23 cellular contexts compared by ENCODE assay signal in the genomic region with DNA sequence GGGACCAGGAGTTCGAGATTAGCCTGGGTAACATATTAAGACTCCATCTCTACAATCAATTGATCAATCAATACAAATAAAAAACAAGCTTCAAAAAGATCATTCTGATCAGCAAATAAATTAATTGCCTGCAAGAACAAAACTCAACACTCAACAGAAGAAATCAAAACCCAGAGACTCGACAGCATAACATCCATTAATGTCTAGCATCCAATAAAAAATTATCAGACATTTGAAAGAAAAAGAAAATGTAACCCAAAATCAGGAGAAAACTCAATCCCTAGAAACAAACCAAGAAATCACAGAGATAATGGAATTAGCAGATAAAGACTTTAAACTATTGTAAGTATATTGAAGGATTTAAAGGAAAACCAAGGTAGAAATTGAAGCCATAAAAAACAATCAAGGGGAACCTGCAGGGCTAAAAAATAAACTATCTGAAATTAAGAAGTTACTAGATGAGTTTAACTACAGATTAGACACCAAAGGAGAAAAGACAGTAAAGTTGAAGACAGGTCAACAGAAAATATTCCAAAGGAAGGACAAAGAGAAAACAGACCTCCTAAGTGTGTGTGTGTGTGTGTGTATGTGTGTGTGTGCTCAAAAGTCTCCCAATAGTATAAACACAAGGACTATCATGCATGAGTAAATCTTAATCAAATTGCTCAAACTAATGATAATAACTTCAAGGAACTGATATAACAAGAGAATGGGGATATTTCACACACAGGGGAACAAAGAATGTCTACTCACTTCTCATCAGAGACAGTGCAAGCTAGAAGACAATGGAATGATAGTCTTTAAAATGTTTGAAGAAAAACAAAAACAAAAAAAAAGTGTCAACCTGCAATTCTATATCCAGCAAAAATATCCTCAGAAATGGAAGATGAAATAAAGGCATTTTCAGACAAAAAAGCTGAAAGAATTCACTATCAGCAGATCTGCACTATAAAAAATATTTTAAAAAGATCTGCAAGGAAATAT. TPM values are rescaled to one million over a fixed set of nuclear protein-coding genes. Genes with fewer than 3 reads are reported as not detected.
"Had no signal": no experiment of that assay in that cellular context is flagged by ENCODE, and none has a peak within 500 bp of the region (broad histone marks: within the 10 kb centered on the region; RNA-seq: fewer than 3 reads in every experiment).

No MANE protein-coding gene starts in this region.

- H3K27me3 Mint-ChIP-seq: activated CD8-positive, alpha-beta memory T cell treated with anti-CD3 and anti-CD28 coated beads, Interleukin-2, amount 10 ng/mL, durations not matched to agents 7 days and 5 days; activated naive CD8-positive, alpha-beta T cell treated with anti-CD3 and anti-CD28 coated beads for 36 hours; activated T-cell treated with anti-CD3 and anti-CD28 coated beads, Interleukin-2, amount 50 U/mL, for 24 hours had no signal

- H3K27me3 ChIP-seq: brain microvascular endothelial cell had no signal

- H3K27ac Mint-ChIP-seq: activated CD8-positive, alpha-beta memory T cell treated with anti-CD3 and anti-CD28 coated beads, Interleukin-2, amount 10 ng/mL, durations not matched to agents 7 days and 5 days; activated naive CD4-positive, alpha-beta T cell treated with anti-CD3 and anti-CD28 coated beads for 36 hours; activated naive CD8-positive, alpha-beta T cell treated with anti-CD3 and anti-CD28 coated beads for 36 hours; activated T-cell treated with anti-CD3 and anti-CD28 coated beads, Interleukin-2, amount 50 U/mL, for 24 hours; activated T-helper 1 cell treated with anti-CD3 and anti-CD28 coated beads, Interleukin-12 subunit alpha, Interleukin-12 subunit beta, Interleukin-2, Interleukin-4 antibody, amounts not matched to agents 30 ng/mL and 10 ng/mL and 1 ng/mL, durations not matched to agents 14 hours and 24 hours and 36 hours; T-helper 2 cell treated with Interferon-gamma antibody and Interleukin-4, amounts not matched to agents 5 μg/mL and 100 μg/mL, for 36 hours had no signal

- FAIRE-seq: RCC 7860 had no signal

- H3K4me3 Mint-ChIP-seq: activated CD8-positive, alpha-beta memory T cell treated with anti-CD3 and anti-CD28 coated beads, Interleukin-2, amount 10 ng/mL, durations not matched to agents 7 days and 5 days; activated naive CD4-positive, alpha-beta T cell treated with anti-CD3 and anti-CD28 coated beads for 36 hours; activated naive CD8-positive, alpha-beta T cell treated with anti-CD3 and anti-CD28 coated beads for 36 hours; activated T-cell treated with anti-CD3 and anti-CD28 coated beads, Interleukin-2, amount 50 U/mL, for 24 hours; activated T-helper 1 cell treated with anti-CD3 and anti-CD28 coated beads, Interleukin-12 subunit alpha, Interleukin-12 subunit beta, Interleukin-2, Interleukin-4 antibody, amounts not matched to agents 30 ng/mL and 10 ng/mL and 1 ng/mL, durations not matched to agents 14 hours and 24 hours and 36 hours; T-helper 2 cell treated with Interferon-gamma antibody and Interleukin-4, amounts not matched to agents 5 μg/mL and 100 μg/mL, for 36 hours had no signal

- H3K27ac ChIP-seq: brain microvascular endothelial cell had no signal

- ATAC-seq: activated CD4-positive, CD25-positive, alpha-beta regulatory T cell treated with anti-CD3 and anti-CD28 coated beads, Interleukin-2, amount 50 U/mL, for 24 hours; activated CD8-positive, alpha-beta memory T cell treated with anti-CD3 and anti-CD28 coated beads, Interleukin-2, amount 10 ng/mL, durations not matched to agents 7 days and 5 days; PC-3 had no signal

- DNase-seq: activated CD4-positive, alpha-beta T cell treated with anti-CD3 and anti-CD28 coated beads for 48 hours; activated CD4-positive, alpha-beta T cell treated with anti-CD3 and anti-CD28 coated beads, Interleukin-2, amount 50 U/mL, for 48 hours; activated CD8-positive, alpha-beta memory T cell treated with anti-CD3 and anti-CD28 coated beads, Interleukin-2, amount 10 ng/mL, durations not matched to agents 7 days and 5 days; activated effector memory CD4-positive, alpha-beta T cell treated with anti-CD3 and anti-CD28 coated beads, Interleukin-2, amount 50 U/mL, for 16 hours; activated naive CD4-positive, alpha-beta T cell treated with anti-CD3 and anti-CD28 coated beads for 36 hours; activated naive CD8-positive, alpha-beta T cell treated with anti-CD3 and anti-CD28 coated beads for 36 hours; activated T-cell treated with anti-CD3 and anti-CD28 coated beads, Interleukin-2, amount 50 U/mL, for 24 hours; brain microvascular endothelial cell; cerebellar nuclear complex; MM.1S; NCI-H1105; NCI-H1436; NCI-H1694 treated with DMSO at 0.1 percent for 48 hours; NCI-H2081; NCI-H510A treated with DMSO at 0.1 percent for 48 hours; NCI-H69; PC-3; SIG-M5; T-helper 1 cell had no signal

RNA-seq across cellular contexts. Expression of gene NPC1L1, which starts 58.3 kb away (rescaled TPM):
- total RNA-seq: activated CD8-positive, alpha-beta memory T cell treated with anti-CD3 and anti-CD28 coated beads, Interleukin-2, amount 10 ng/mL, durations not matched to agents 7 days and 5 days; activated naive CD4-positive, alpha-beta T cell treated with anti-CD3 and anti-CD28 coated beads for 36 hours; activated naive CD8-positive, alpha-beta T cell treated with anti-CD3 and anti-CD28 coated beads for 36 hours; activated T-helper 1 cell treated with anti-CD3 and anti-CD28 coated beads, Interleukin-12 subunit alpha, Interleukin-12 subunit beta, Interleukin-2, Interleukin-4 antibody, amounts not matched to agents 30 ng/mL and 10 ng/mL and 1 ng/mL, durations not matched to agents 14 hours and 24 hours and 36 hours had no signal
